13 cellular contexts compared by ENCODE assay signal in the genomic region with DNA sequence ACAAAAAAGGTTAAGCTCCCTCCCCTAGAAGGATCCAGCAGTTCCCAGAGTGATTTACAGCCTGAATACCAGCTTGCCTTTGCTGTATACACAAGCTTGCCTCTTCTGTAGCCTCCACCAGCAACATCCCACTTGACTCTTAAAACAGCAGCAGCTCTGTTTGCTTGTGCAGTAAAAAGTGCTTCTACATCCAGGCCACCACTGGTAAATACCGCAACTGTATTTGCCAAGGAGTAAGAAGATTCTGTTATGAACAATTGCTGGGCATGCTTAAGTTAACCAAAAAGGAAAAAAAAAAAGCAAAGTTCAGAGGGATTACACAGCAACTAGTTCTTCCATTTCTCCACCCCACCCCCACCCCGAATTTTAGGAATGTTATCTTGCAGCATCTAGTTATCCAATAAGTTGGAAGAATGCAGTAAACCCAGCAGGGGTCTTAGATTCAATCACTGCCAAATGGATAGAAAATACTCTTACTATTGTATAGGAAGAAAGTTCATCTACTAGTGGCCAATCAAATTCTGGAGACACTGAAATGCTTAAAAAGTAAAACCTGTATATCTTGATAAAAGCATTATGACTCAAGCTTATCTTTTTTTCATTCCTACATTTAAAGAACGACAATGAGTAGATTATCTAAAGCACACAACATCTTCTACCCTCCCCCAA. TPM values are rescaled to one million over a fixed set of nuclear protein-coding genes. Genes with fewer than 3 reads are reported as not detected.
DNase-seq lines count a peak whose midpoint lies in the region; ATAC-seq and TF ChIP-seq lines count a peak whose summit lies in the region.
"Had no signal": no experiment of that assay in that cellular context is flagged by ENCODE, and none has a peak within 500 bp of the region (broad histone marks: within the 10 kb centered on the region; RNA-seq: fewer than 3 reads in every experiment).

No MANE protein-coding gene starts in this region.

- no peak overlapping the region for H3K9ac ChIP-seq in smooth muscle cell (ENCODE audit: low read depth)

- no peaks in the 10 kb centered on the region for H3K36me3 ChIP-seq in smooth muscle cell (ENCODE audit: low read depth)
- H3K36me3 ChIP-seq: ovary, tibial artery had no signal

- TF ChIP-seq CTCF in fibroblast of villous mesenchyme (IDR thresholded peaks at IDR 0.05; ENCODE audit: insufficient read depth, low read depth, low read length) (no peak), smooth muscle cell (IDR thresholded peaks at IDR 0.05; ENCODE audit: borderline replicate concordance, insufficient read depth, poor library complexity, severe bottlenecking) (no peak)

- H3K79me2 ChIP-seq in smooth muscle cell (ENCODE audit: low read depth) = peaks cover 85% of the 10 kb centered on the region

- H4K20me1 ChIP-seq in smooth muscle cell (ENCODE audit: low read depth) = peaks cover 61% of the 10 kb centered on the region

- H3K27ac ChIP-seq in smooth muscle cell (ENCODE audit: low read depth) = peak overlapping the region; percentile 62
- H3K27ac ChIP-seq: ovary, tibial artery had no signal

- peaks cover 52% of the 10 kb centered on the region for H3K4me1 ChIP-seq in smooth muscle cell (ENCODE audit: low read depth)

- no peak overlapping the region for H3K4me3 ChIP-seq in fibroblast of villous mesenchyme (ENCODE audit: low read depth, low read length)
- H3K4me3 ChIP-seq in smooth muscle cell = peak overlapping the region; percentile 90
- H3K4me3 ChIP-seq: ovary, tibial artery had no signal

- no peak overlapping the region for H2AFZ ChIP-seq in smooth muscle cell (ENCODE audit: low read depth)

- H3K4me2 ChIP-seq in smooth muscle cell = peak overlapping the region; percentile 89

- DNase-seq in NCI-H82 (lab: John Stamatoyannopoulos, UW) (peak; percentile 10), NCI-H82 treated with DMSO at 0.1 percent for 48 hours (lab: John Stamatoyannopoulos, UW; ENCODE audit: unreplicated experiment) (no peak), SHP77 (lab: John Stamatoyannopoulos, UW) (peak; percentile 27 to 44), fibroblast of villous mesenchyme (ENCODE audit: low read depth) (peak; percentile 47), smooth muscle cell (lab: John Stamatoyannopoulos, UW; ENCODE audit: unreplicated experiment) (no peak), dermis blood vessel endothelial cell (no peak)
- DNase-seq: activated CD8-positive, alpha-beta T cell treated with anti-CD3 and anti-CD28 coated beads, Interleukin-2, amount 10 ng/mL, durations not matched to agents 7 days and 5 days; mammary epithelial cell; ovary; T-helper 9 cell; tibial artery had no signal

- no peaks in the 10 kb centered on the region for H3K27me3 ChIP-seq in smooth muscle cell (ENCODE audit: low read depth)
- H3K27me3 ChIP-seq: ovary had no signal

- ATAC-seq in GM18858 (IDR thresholded peaks at IDR 0.05; ENCODE audit: unreplicated experiment) (no peak), GM21390 (IDR thresholded peaks at IDR 0.05; ENCODE audit: unreplicated experiment) (no peak)
- ATAC-seq: activated CD8-positive, alpha-beta T cell treated with anti-CD3 and anti-CD28 coated beads, Interleukin-2, amount 10 ng/mL, durations not matched to agents 7 days and 5 days had no signal

- peaks cover 18% of the 10 kb centered on the region for H3F3A ChIP-seq in smooth muscle cell (ENCODE audit: low read depth)

- no peaks in the 10 kb centered on the region for H3K9me3 ChIP-seq in smooth muscle cell (replicated peaks; ENCODE audit: low read depth)
- H3K9me3 ChIP-seq: ovary, tibial artery had no signal

- WGBS in smooth muscle cell (ENCODE audit: low lambda C conversion rate) = 1% methylated on average over 3 of the region's 3 CpGs

RNA-seq across cellular contexts. Expression of a gene that starts 4.8 kb away (rescaled TPM):
- total RNA-seq in fibroblast of villous mesenchyme (0.43 and 0.97 TPM in 2 replicates), smooth muscle cell (17.6 TPM in 2 replicates), dermis blood vessel endothelial cell (under 0.01 and 0.14 TPM in 2 replicates)
- polyA plus RNA-seq in smooth muscle cell = 9.5 and 14.2 TPM in 2 replicates
- total RNA-seq: activated CD8-positive, alpha-beta T cell treated with anti-CD3 and anti-CD28 coated beads, Interleukin-2, amount 10 ng/mL, durations not matched to agents 7 days and 5 days had no signal
- polyA plus RNA-seq: mammary epithelial cell had no signal

RNA-seq across cellular contexts. Expression of a gene that starts 29.3 kb away (rescaled TPM):
- total RNA-seq in fibroblast of villous mesenchyme (6.9 and 9.3 TPM in 2 replicates), smooth muscle cell (8.0 and 11.2 TPM in 2 replicates), dermis blood vessel endothelial cell (39.7 and 53.3 TPM in 2 replicates)
- 3.4 and 5.8 TPM in 2 replicates for polyA plus RNA-seq in smooth muscle cell

Comparison
In these comparisons a context has a peak if more than half of its experiments do, and no peak if none do; other contexts are left out.
1. DNase-seq: peak in NCI-H82 (single experiment), SHP77 (2 of 2) and fibroblast of villous mesenchyme (single experiment); none in NCI-H82 treated with DMSO at 0.1 percent for 48 hours (single experiment), smooth muscle cell (single experiment) and dermis blood vessel endothelial cell (single experiment).